Comparison of ENCODE assay signal across 10 cellular contexts in genomic region chr1:160375788-160376524, GRCh38. TPM values are rescaled to one million over a fixed set of nuclear protein-coding genes. Genes with fewer than 3 reads are reported as not detected.
DNase-seq lines count a peak whose midpoint lies in the region; ATAC-seq, FAIRE-seq and TF ChIP-seq lines count a peak whose summit lies in the region.
"Had no signal": no experiment of that assay in that cellular context is flagged by ENCODE, and none has a peak within 500 bp of the region (broad histone marks: within the 10 kb centered on the region; RNA-seq: fewer than 3 reads in every experiment).

No MANE protein-coding gene starts in this region.

- H3K79me2 ChIP-seq in OCI-LY3 (ENCODE audit: low read length) (no peaks in the 10 kb centered on the region), endothelial cell of umbilical vein (ENCODE audit: control insufficient read depth, insufficient read depth, low read length) (no peaks in the 10 kb centered on the region), parathyroid adenoma (no peaks in the 10 kb centered on the region)

- H2AFZ ChIP-seq in OCI-LY3 (ENCODE audit: low read depth, low read length) = peak overlapping the region; percentile 85
- no peak overlapping the region for H2AFZ ChIP-seq in endothelial cell of umbilical vein (ENCODE audit: low read depth, low read length)
- peak overlapping the region; percentile 69 for H2AFZ ChIP-seq in parathyroid adenoma

- TF ChIP-seq POLR2A in endothelial cell of umbilical vein (IDR thresholded peaks at IDR 0.05; ENCODE audit: low read depth, low read length) = no peak

- H3K27me3 ChIP-seq in OCI-LY3 (ENCODE audit: low read depth, low read length) = peaks cover 7% of the 10 kb centered on the region; the same call in 1 of the 2 replicates
- H3K27me3 ChIP-seq in endothelial cell of umbilical vein (ENCODE audit: control insufficient read depth in 2 of 2, insufficient read depth in 2 of 2, low read length in 2 of 2) = peaks cover 19 to 26% of the 10 kb centered on the region in 2 experiments
- no peaks in the 10 kb centered on the region for H3K27me3 ChIP-seq in parathyroid adenoma (ENCODE audit: control insufficient read depth, insufficient read depth, low read length)
- H3K27me3 ChIP-seq in colonic mucosa = no peaks in the 10 kb centered on the region

- ATAC-seq in GM21825 (IDR thresholded peaks at IDR 0.05; ENCODE audit: unreplicated experiment) = no peak

- intact Hi-C loops in endothelial cell of umbilical vein (cut with micrococcal nuclease) (loop anchor here (1.0 kb wide), 5 partner anchors 22 to 291 kb away; no protein-coding TSS in a partner anchor), posterior vena cava (cut with DNase I) (no loop called here), colonic mucosa (cut with DNase I) (loop anchor here (5.0 to 10.0 kb wide), 2 partner anchors 184 to 291 kb away; partner anchors contain the start of genes CASQ1 and KCNJ9)

- H3K4me3 ChIP-seq in OCI-LY3 (ENCODE audit: low read length) (peak overlapping the region; percentile 51), endothelial cell of umbilical vein (replicated peaks in 1 of 3; ENCODE audit: insufficient read depth in 1 of 3, low read depth in 1 of 3, low read length in 3 of 3) (no peak overlapping the region), parathyroid adenoma (ENCODE audit: low read depth, low read length) (no peak overlapping the region), colonic mucosa (no peak overlapping the region)

- H3K9me1 ChIP-seq in endothelial cell of umbilical vein (replicated peaks; ENCODE audit: control insufficient read depth, extremely low read depth, insufficient read depth, low read length) = no peaks in the 10 kb centered on the region

- CTCF ChIA-PET in endothelial cell of umbilical vein (lab: Charles Lee) = interaction anchor here (0.7 to 6.8 kb wide), 35 partner anchors 9 to 483 kb away, joined by 3 to 100 read pairs (median 8); partner anchors contain the start of genes ATP1A2, IGSF8, KCNJ9 and NHLH1

- dilution Hi-C loops in endothelial cell of umbilical vein (cut with MboI; ENCODE audit: extremely low pct_ligation_motif_present, low sequenced_read_pairs) = no loop called here

- no peak for FAIRE-seq in endothelial cell of umbilical vein (lab: Jason Lieb, UNC)

- peaks cover 24% of the 10 kb centered on the region for H3K4me1 ChIP-seq in OCI-LY3 (ENCODE audit: low read length)
- no peaks in the 10 kb centered on the region for H3K4me1 ChIP-seq in endothelial cell of umbilical vein (ENCODE audit: control insufficient read depth, extremely low read depth, insufficient read depth, low read length)
- H3K4me1 ChIP-seq in parathyroid adenoma = no peaks in the 10 kb centered on the region
- H3K4me1 ChIP-seq in colonic mucosa = peaks cover 9% of the 10 kb centered on the region

- H3K9ac ChIP-seq in OCI-LY3 (ENCODE audit: low read length) (peak overlapping the region; percentile 37), endothelial cell of umbilical vein (replicated peaks; ENCODE audit: extremely low read depth, insufficient read depth, low read length) (no peak overlapping the region), parathyroid adenoma (no peak overlapping the region), colonic mucosa (ENCODE audit: low read depth in 2 of 2, low read length in 2 of 2) (peak overlapping the region in 1 of 2 donors; percentile 21)

- TF ChIP-seq CTCF in OCI-LY3 (IDR thresholded peaks at IDR 0.05; ENCODE audit: low read depth, low read length) = no peak
- no peak for TF ChIP-seq CTCF in endothelial cell of umbilical vein (IDR thresholded peaks at IDR 0.05; ENCODE audit: extremely low read depth in 1 of 2, insufficient read depth in 1 of 2, low read depth in 1 of 2, low read length in 2 of 2)
- TF ChIP-seq CTCF in parathyroid adenoma (IDR thresholded peaks at IDR 0.05) = no peak
- no peak for TF ChIP-seq CTCF in colonic mucosa (IDR thresholded peaks at IDR 0.05)

- H3K27ac ChIP-seq in OCI-LY3 (ENCODE audit: low read length) (peak overlapping the region; percentile 29), endothelial cell of umbilical vein (ENCODE audit: insufficient read depth, low read depth, low read length) (no peak overlapping the region), parathyroid adenoma (no peak overlapping the region), colonic mucosa (no peak overlapping the region)
- H3K27ac ChIP-seq: C4-2B had no signal

- POLR2A ChIA-PET in endothelial cell of umbilical vein (lab: Charles Lee) = no interaction called here

- no TSS peak for BruUV-seq in endothelial cell of umbilical vein (replicated peaks; lab: Mats Ljungman, UMichigan)

- peak overlapping the region; percentile 75 for H3K4me2 ChIP-seq in OCI-LY3 (ENCODE audit: low read length)
- H3K4me2 ChIP-seq in endothelial cell of umbilical vein (ENCODE audit: insufficient read depth, low read length) = no peak overlapping the region
- no peak overlapping the region for H3K4me2 ChIP-seq in parathyroid adenoma (ENCODE audit: low read length)

- H3K36me3 ChIP-seq in OCI-LY3 (replicated peaks; ENCODE audit: low read depth, low read length) (no peaks in the 10 kb centered on the region), endothelial cell of umbilical vein (ENCODE audit: control insufficient read depth in 2 of 2, extremely low read depth in 1 of 2, insufficient read depth in 2 of 2, low read length in 2 of 2) (no peaks in the 10 kb centered on the region), parathyroid adenoma (ENCODE audit: control insufficient read depth, insufficient read depth, low read length) (no peaks in the 10 kb centered on the region), colonic mucosa (no peaks in the 10 kb centered on the region)

- H4K20me1 ChIP-seq in OCI-LY3 (ENCODE audit: insufficient read depth, low read length) = no peaks in the 10 kb centered on the region
- no peaks in the 10 kb centered on the region for H4K20me1 ChIP-seq in endothelial cell of umbilical vein (replicated peaks; ENCODE audit: control insufficient read depth, extremely low read depth, insufficient read depth, low read length)

- H3K9me3 ChIP-seq in OCI-LY3 (ENCODE audit: insufficient read depth, low read length) (no peaks in the 10 kb centered on the region), endothelial cell of umbilical vein (replicated peaks; ENCODE audit: control insufficient read depth, insufficient read depth, low read length) (no peaks in the 10 kb centered on the region), parathyroid adenoma (ENCODE audit: control insufficient read depth, low read length) (no peaks in the 10 kb centered on the region), colonic mucosa (no peaks in the 10 kb centered on the region)

- peak; percentile 35 for DNase-seq in SIG-M5 treated with dmso at 0.1 percent for 504 hours (lab: John Stamatoyannopoulos, UW; ENCODE audit: unreplicated experiment)
- DNase-seq in SIG-M5 (lab: John Stamatoyannopoulos, UW) = no peak
- no peak for DNase-seq in endothelial cell of umbilical vein (ENCODE audit: low read depth, low spot score)
- no peak for DNase-seq in posterior vena cava (ENCODE audit: low spot score)
- no peak for DNase-seq in colonic mucosa

TF ChIP-seq in endothelial cell of umbilical vein, 7 proteins besides CTCF, POLR2A, EP300 and RAD21 (continues in another document):
- peak; percentile 10 for TF ChIP-seq JUN (IDR thresholded peaks at IDR 0.05; ENCODE audit: borderline replicate concordance, insufficient read depth, insufficient read length, low read depth)

RNA-seq across cellular contexts. Expression of gene NHLH1, which starts 9.1 kb away (rescaled TPM):
- 0.16 and 0.46 TPM in 2 replicates for total RNA-seq in endothelial cell of umbilical vein
- 0.46 and 0.60 TPM in 2 replicates for polyA plus RNA-seq in endothelial cell of umbilical vein
- 0.25 TPM in 2 replicates for polyA plus RNA-seq in endothelial cell of umbilical vein (2011; cell fraction: cytosol; rRNA removed)
- 0.92 and 1.6 TPM in 2 replicates for polyA plus RNA-seq in endothelial cell of umbilical vein (2011; cell fraction: nucleus; rRNA removed)
- polyA plus RNA-seq in endothelial cell of umbilical vein (2012) = 0.08 and 0.15 TPM in 2 replicates
- polyA minus RNA-seq in endothelial cell of umbilical vein = 0.38 and 0.78 TPM in 2 replicates
- not detected for polyA minus RNA-seq in endothelial cell of umbilical vein (2011; cell fraction: cytosol; rRNA and poly(A)+ RNA removed)
- polyA minus RNA-seq in endothelial cell of umbilical vein (2011; cell fraction: nucleus; rRNA and poly(A)+ RNA removed) = 0.48 and 0.77 TPM in 2 replicates
- total RNA-seq in posterior vena cava = under 1 TPM in 1 of 2 donors, not detected in 1; 0.14 TPM
- under 1 TPM in 1 of 2 donors, not detected in 1; 0.12 TPM for total RNA-seq in colonic mucosa

RNA-seq across cellular contexts. Expression of gene VANGL2, which starts 24.4 kb away (rescaled TPM):
- total RNA-seq in endothelial cell of umbilical vein (not detected in 2 replicates), posterior vena cava (1 to 10 TPM; 2.0 to 2.4 TPM), colonic mucosa (10 to 100 TPM in 1 of 2 donors, 1 to 10 TPM in 1; 3.9 to 10.3 TPM)
- polyA plus RNA-seq in endothelial cell of umbilical vein = 0.01 TPM in 1 of 2 replicates, not detected in the other
- not detected in 2 replicates for polyA plus RNA-seq in endothelial cell of umbilical vein (2011; cell fraction: cytosol; rRNA removed)
- not detected in 2 replicates for polyA plus RNA-seq in endothelial cell of umbilical vein (2011; cell fraction: nucleus; rRNA removed)
- not detected in 2 replicates for polyA plus RNA-seq in endothelial cell of umbilical vein (2012)
- polyA minus RNA-seq in endothelial cell of umbilical vein = not detected in 2 replicates
- polyA minus RNA-seq in endothelial cell of umbilical vein (2011; cell fraction: cytosol; rRNA and poly(A)+ RNA removed) = not detected
- polyA minus RNA-seq in endothelial cell of umbilical vein (2011; cell fraction: nucleus; rRNA and poly(A)+ RNA removed) = not detected in 2 replicates
- total RNA-seq: pulmonary artery endothelial cell had no signal

RNA-seq across cellular contexts. Expression of gene NCSTN, which starts 32.8 kb away (rescaled TPM):
- 92.5 and 95.4 TPM in 2 replicates for total RNA-seq in endothelial cell of umbilical vein
- 199 and 254 TPM in 2 replicates for polyA plus RNA-seq in endothelial cell of umbilical vein
- 142 and 153 TPM in 2 replicates for polyA plus RNA-seq in endothelial cell of umbilical vein (2011; cell fraction: cytosol; rRNA removed)
- 191 and 207 TPM in 2 replicates for polyA plus RNA-seq in endothelial cell of umbilical vein (2011; cell fraction: nucleus; rRNA removed)
- polyA plus RNA-seq in endothelial cell of umbilical vein (2012) = 84.8 and 104 TPM in 2 replicates
- 163 and 169 TPM in 2 replicates for polyA minus RNA-seq in endothelial cell of umbilical vein
- polyA minus RNA-seq in endothelial cell of umbilical vein (2011; cell fraction: cytosol; rRNA and poly(A)+ RNA removed) = 63.1 TPM
- 66.6 and 104 TPM in 2 replicates for polyA minus RNA-seq in endothelial cell of umbilical vein (2011; cell fraction: nucleus; rRNA and poly(A)+ RNA removed)
- 10 to 100 TPM; 57.3 to 78.9 TPM for total RNA-seq in posterior vena cava
- total RNA-seq in colonic mucosa = 10 to 100 TPM; 83.5 to 88.0 TPM

RNA-seq across cellular contexts. Expression of gene COPA, which starts 32.9 kb away (rescaled TPM):
- total RNA-seq in endothelial cell of umbilical vein = 167 and 185 TPM in 2 replicates
- polyA plus RNA-seq in endothelial cell of umbilical vein = 122 and 127 TPM in 2 replicates
- polyA plus RNA-seq in endothelial cell of umbilical vein (2011; cell fraction: cytosol; rRNA removed) = 140 and 144 TPM in 2 replicates
- 170 and 191 TPM in 2 replicates for polyA plus RNA-seq in endothelial cell of umbilical vein (2011; cell fraction: nucleus; rRNA removed)
- 136 and 164 TPM in 2 replicates for polyA plus RNA-seq in endothelial cell of umbilical vein (2012)
- 433 and 434 TPM in 2 replicates for polyA minus RNA-seq in endothelial cell of umbilical vein
- polyA minus RNA-seq in endothelial cell of umbilical vein (2011; cell fraction: cytosol; rRNA and poly(A)+ RNA removed) = 188 TPM
- 167 and 271 TPM in 2 replicates for polyA minus RNA-seq in endothelial cell of umbilical vein (2011; cell fraction: nucleus; rRNA and poly(A)+ RNA removed)
- 100 to 1,000 TPM; 165 to 172 TPM for total RNA-seq in posterior vena cava
- total RNA-seq in colonic mucosa = 100 to 1,000 TPM; 154 to 163 TPM

Comparison
In these comparisons a context has a peak if more than half of its experiments do, and no peak if none do; other contexts are left out.
1. intact Hi-C loops: an anchor here in endothelial cell of umbilical vein (1.0 kb wide) and colonic mucosa (5.0 to 10.0 kb wide); none called in posterior vena cava.